Comparison of ENCODE assay signal across 17 cellular contexts in the genomic region with DNA sequence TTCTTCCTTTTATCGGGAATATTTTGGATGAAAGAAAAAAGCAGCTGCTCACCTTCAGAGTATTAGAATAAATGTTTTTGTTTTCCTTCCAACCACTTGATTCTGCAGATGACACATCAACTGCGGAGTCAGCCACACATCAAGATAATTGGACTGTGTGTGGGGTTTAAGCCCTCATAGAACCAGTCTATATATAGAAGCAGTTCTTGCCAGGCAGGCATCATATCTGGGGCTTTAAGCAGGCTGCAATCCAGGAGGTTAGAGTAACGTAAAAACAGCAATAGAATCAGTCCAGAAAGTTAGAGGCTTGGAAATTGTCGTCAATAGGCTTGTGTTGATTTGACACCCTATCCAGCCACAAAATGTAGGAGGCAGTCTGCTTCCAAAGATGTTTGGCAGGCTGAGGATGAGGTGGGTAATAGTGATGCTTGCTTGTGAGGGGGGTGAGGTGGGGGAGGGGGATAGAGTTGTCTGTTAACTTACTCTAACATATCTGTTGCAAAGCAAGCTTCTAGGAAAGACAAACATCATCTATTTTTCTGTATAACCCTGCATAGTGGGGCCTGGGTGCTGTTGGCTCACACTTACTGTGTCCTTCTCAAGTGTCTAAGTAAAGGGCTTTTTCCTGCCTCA.
A peak's percentile ranks its signal among the peaks of the same experiment; 100 is the strongest.
DNase-seq lines count a peak whose midpoint lies in the region; ATAC-seq, FAIRE-seq and TF ChIP-seq lines count a peak whose summit lies in the region.
"Had no signal": no experiment of that assay in that cellular context is flagged by ENCODE, and none has a peak within 500 bp of the region (broad histone marks: within the 10 kb centered on the region; RNA-seq: fewer than 3 reads in every experiment).

No MANE protein-coding gene starts in this region.

- H3K79me2 ChIP-seq in astrocyte (ENCODE audit: insufficient read depth, low read length): peaks cover 2% of the 10 kb centered on the region
- H3K79me2 ChIP-seq in MM.1S (ENCODE audit: low read length): no peaks in the 10 kb centered on the region

- TF ChIP-seq CTCF in astrocyte (IDR thresholded peaks at IDR 0.05; ENCODE audit: insufficient read depth, low read depth, low read length) (no peak), uterus (IDR thresholded peaks at IDR 0.05) (no peak), MM.1S (IDR thresholded peaks at IDR 0.05; ENCODE audit: low read length) (no peak)

- H3K27me3 ChIP-seq in astrocyte (ENCODE audit: insufficient read depth, low read length) (no peaks in the 10 kb centered on the region), uterus (no peaks in the 10 kb centered on the region), MM.1S (replicated peaks; ENCODE audit: insufficient read depth, low read length) (no peaks in the 10 kb centered on the region)

- H3K9ac ChIP-seq in astrocyte (ENCODE audit: low read length) (peak overlapping the region; percentile 1), MM.1S (ENCODE audit: low read length) (no peak overlapping the region)

- peaks cover 22% of the 10 kb centered on the region for H3K4me1 ChIP-seq in astrocyte (ENCODE audit: insufficient read depth, low read length)
- peaks cover 0 to 5% of the 10 kb centered on the region in 2 donors for H3K4me1 ChIP-seq in uterus
- no peaks in the 10 kb centered on the region for H3K4me1 ChIP-seq in MM.1S (ENCODE audit: low read length)

- no peaks in the 10 kb centered on the region for H3F3A ChIP-seq in MM.1S (ENCODE audit: insufficient read depth, low read length)

- intact Hi-C loops in left ventricle myocardium superior (cut with micrococcal nuclease): no loop called here
- intact Hi-C loops in uterus (cut with DNase I; ENCODE audit: low total_unique reads): no loop called here

- no peaks in the 10 kb centered on the region for H3K9me2 ChIP-seq in MM.1S (replicated peaks; ENCODE audit: insufficient read depth, low read length)

- ATAC-seq in stimulated activated naive CD8-positive, alpha-beta T cell treated with anti-CD3 and anti-CD28 coated beads, Interleukin-15, amount 100 ng/mL, for 72 hours: no peak
- ATAC-seq in left ventricle myocardium superior: peak; percentile 66
- ATAC-seq: activated CD8-positive, alpha-beta T cell treated with anti-CD3 and anti-CD28 coated beads, Interleukin-2, amount 10 ng/mL, durations not matched to agents 7 days and 5 days; esophagus mucosa had no signal

- no peaks in the 10 kb centered on the region for H3K27me3 Mint-ChIP-seq in stimulated activated naive CD8-positive, alpha-beta T cell treated with anti-CD3 and anti-CD28 coated beads, Interleukin-15, Interleukin-2, amounts not matched to agents 100 ng/mL and 50 ng/mL, for 24 hours
- H3K27me3 Mint-ChIP-seq in stimulated activated naive CD8-positive, alpha-beta T cell treated with anti-CD3 and anti-CD28 coated beads, Interleukin-15, amount 100 ng/mL, for 72 hours: no peaks in the 10 kb centered on the region
- no peaks in the 10 kb centered on the region for H3K27me3 Mint-ChIP-seq in astrocyte (ENCODE audit: low read depth, unreplicated experiment)
- H3K27me3 Mint-ChIP-seq: B cell had no signal

- peaks cover 35% of the 10 kb centered on the region for H3K36me3 Mint-ChIP-seq in stimulated activated naive CD8-positive, alpha-beta T cell treated with anti-CD3 and anti-CD28 coated beads, Interleukin-15, Interleukin-2, amounts not matched to agents 100 ng/mL and 50 ng/mL, for 24 hours (ENCODE audit: low read depth)
- H3K36me3 Mint-ChIP-seq in astrocyte (ENCODE audit: low read depth, unreplicated experiment): peaks cover 32% of the 10 kb centered on the region

- TF ChIP-seq POLR2A in uterus (IDR thresholded peaks at IDR 0.05): no peak

- H3K27ac ChIP-seq in astrocyte (ENCODE audit: low read depth, low read length) (no peak overlapping the region), uterus (peak overlapping the region; percentile 63 to 70), MM.1S (ENCODE audit: low read length) (no peak overlapping the region)

- H3K27ac Mint-ChIP-seq in stimulated activated naive CD8-positive, alpha-beta T cell treated with anti-CD3 and anti-CD28 coated beads, Interleukin-15, Interleukin-2, amounts not matched to agents 100 ng/mL and 50 ng/mL, for 24 hours: peak overlapping the region; percentile 69
- peak overlapping the region in 1 of 2 donors; percentile 7 for H3K27ac Mint-ChIP-seq in stimulated activated naive CD8-positive, alpha-beta T cell treated with anti-CD3 and anti-CD28 coated beads, Interleukin-15, amount 100 ng/mL, for 72 hours
- H3K27ac Mint-ChIP-seq in astrocyte (ENCODE audit: unreplicated experiment): no peak overlapping the region
- H3K27ac Mint-ChIP-seq: activated CD8-positive, alpha-beta T cell treated with anti-CD3 and anti-CD28 coated beads, Interleukin-2, amount 10 ng/mL, durations not matched to agents 7 days and 5 days; B cell; stimulated activated effector memory CD8-positive, alpha-beta T cell treated with anti-CD3 and anti-CD28 coated beads, Interleukin-12 subunit alpha, Interleukin-12 subunit beta, amount 100 ng/mL, for 72 hours had no signal

- H3K9me3 Mint-ChIP-seq in stimulated activated naive CD8-positive, alpha-beta T cell treated with anti-CD3 and anti-CD28 coated beads, Interleukin-15, Interleukin-2, amounts not matched to agents 100 ng/mL and 50 ng/mL, for 24 hours: no peaks in the 10 kb centered on the region
- H3K9me3 Mint-ChIP-seq in stimulated activated naive CD8-positive, alpha-beta T cell treated with anti-CD3 and anti-CD28 coated beads, Interleukin-15, amount 100 ng/mL, for 72 hours: no peaks in the 10 kb centered on the region
- no peaks in the 10 kb centered on the region for H3K9me3 Mint-ChIP-seq in astrocyte (ENCODE audit: unreplicated experiment)
- H3K9me3 Mint-ChIP-seq: stimulated activated effector memory CD8-positive, alpha-beta T cell treated with anti-CD3 and anti-CD28 coated beads, Interleukin-12 subunit alpha, Interleukin-12 subunit beta, amount 100 ng/mL, for 72 hours had no signal

- H3K4me1 Mint-ChIP-seq in stimulated activated naive CD8-positive, alpha-beta T cell treated with anti-CD3 and anti-CD28 coated beads, Interleukin-15, Interleukin-2, amounts not matched to agents 100 ng/mL and 50 ng/mL, for 24 hours (ENCODE audit: low read depth): peaks cover 23% of the 10 kb centered on the region
- H3K4me1 Mint-ChIP-seq in stimulated activated naive CD8-positive, alpha-beta T cell treated with anti-CD3 and anti-CD28 coated beads, Interleukin-15, amount 100 ng/mL, for 72 hours: peaks cover 34% of the 10 kb centered on the region
- peaks cover 23% of the 10 kb centered on the region for H3K4me1 Mint-ChIP-seq in astrocyte (ENCODE audit: low read depth, unreplicated experiment)
- H3K4me1 Mint-ChIP-seq: B cell had no signal

- DNase-seq in stimulated activated naive CD8-positive, alpha-beta T cell treated with anti-CD3 and anti-CD28 coated beads, Interleukin-15, amount 100 ng/mL, for 72 hours: no peak
- peak; percentile 81 for DNase-seq in astrocyte (ENCODE audit: low read depth)
- no peak for DNase-seq in left ventricle myocardium superior
- DNase-seq in uterus: no peak
- no peak for DNase-seq in MM.1S
- DNase-seq in SHP77 treated with DMSO at 0.1 percent for 48 hours (lab: John Stamatoyannopoulos, UW): no peak
- DNase-seq in DMS53 (lab: John Stamatoyannopoulos, UW): no peak
- DNase-seq: activated CD8-positive, alpha-beta T cell treated with anti-CD3 and anti-CD28 coated beads, Interleukin-2, amount 10 ng/mL, durations not matched to agents 7 days and 5 days; activated naive CD4-positive, alpha-beta T cell treated with Interleukin-2 at 50 U/mL for 16 hours; NCI-H526 treated with DMSO at 0.1 percent for 48 hours; posterior cingulate gyrus; stimulated activated CD4-positive, alpha-beta T cell treated with anti-CD3 and anti-CD28 coated beads, Interleukin-4, amount 100 ng/mL, for 1 hour had no signal

- H4K20me1 ChIP-seq in astrocyte (ENCODE audit: insufficient read depth, low read length): peaks cover 37% of the 10 kb centered on the region
- no peaks in the 10 kb centered on the region for H4K20me1 ChIP-seq in MM.1S (ENCODE audit: insufficient read depth, low read length)

- H3K9me3 ChIP-seq in astrocyte (ENCODE audit: insufficient read depth, low read depth, low read length): no peaks in the 10 kb centered on the region
- H3K9me3 ChIP-seq in uterus: no peaks in the 10 kb centered on the region
- H3K9me3 ChIP-seq in MM.1S (replicated peaks; ENCODE audit: insufficient read depth, low read length): no peaks in the 10 kb centered on the region

- no peak overlapping the region for H3K4me3 Mint-ChIP-seq in stimulated activated naive CD8-positive, alpha-beta T cell treated with anti-CD3 and anti-CD28 coated beads, Interleukin-15, Interleukin-2, amounts not matched to agents 100 ng/mL and 50 ng/mL, for 24 hours
- no peak overlapping the region for H3K4me3 Mint-ChIP-seq in stimulated activated naive CD8-positive, alpha-beta T cell treated with anti-CD3 and anti-CD28 coated beads, Interleukin-15, amount 100 ng/mL, for 72 hours
- H3K4me3 Mint-ChIP-seq in astrocyte (ENCODE audit: unreplicated experiment): no peak overlapping the region
- H3K4me3 Mint-ChIP-seq: activated CD8-positive, alpha-beta T cell treated with anti-CD3 and anti-CD28 coated beads, Interleukin-2, amount 10 ng/mL, durations not matched to agents 7 days and 5 days; B cell; stimulated activated effector memory CD8-positive, alpha-beta T cell treated with anti-CD3 and anti-CD28 coated beads, Interleukin-12 subunit alpha, Interleukin-12 subunit beta, amount 100 ng/mL, for 72 hours had no signal

- peak overlapping the region; percentile 63 for H3K4me2 ChIP-seq in astrocyte (ENCODE audit: low read length)
- H3K4me2 ChIP-seq in MM.1S (ENCODE audit: low read depth, low read length): no peak overlapping the region

- FAIRE-seq in astrocyte (lab: Jason Lieb, UNC): no peak
- FAIRE-seq: GM12892 had no signal

- H3K36me3 ChIP-seq in astrocyte (ENCODE audit: insufficient read depth, low read length): no peaks in the 10 kb centered on the region
- H3K36me3 ChIP-seq in uterus: no peaks in the 10 kb centered on the region
- H3K36me3 ChIP-seq in MM.1S (replicated peaks; ENCODE audit: insufficient read depth, low read length): no peaks in the 10 kb centered on the region

- no peak overlapping the region for H2AFZ ChIP-seq in astrocyte (ENCODE audit: low read depth, low read length)
- no peak overlapping the region for H2AFZ ChIP-seq in MM.1S (ENCODE audit: low read length)

- H3K4me3 ChIP-seq in astrocyte (ENCODE audit: insufficient read depth, low read depth, low read length) (no peak overlapping the region), uterus (no peak overlapping the region), MM.1S (ENCODE audit: low read length) (no peak overlapping the region)

Comparison
In these comparisons a context has a peak if more than half of its experiments do, and no peak if none do; other contexts are left out.
1. H3K27ac ChIP-seq: peak in uterus (2 of 2); none in astrocyte (single experiment) and MM.1S (single experiment).